Comparison of ENCODE assay signal across 29 cellular contexts in the genomic region with DNA sequence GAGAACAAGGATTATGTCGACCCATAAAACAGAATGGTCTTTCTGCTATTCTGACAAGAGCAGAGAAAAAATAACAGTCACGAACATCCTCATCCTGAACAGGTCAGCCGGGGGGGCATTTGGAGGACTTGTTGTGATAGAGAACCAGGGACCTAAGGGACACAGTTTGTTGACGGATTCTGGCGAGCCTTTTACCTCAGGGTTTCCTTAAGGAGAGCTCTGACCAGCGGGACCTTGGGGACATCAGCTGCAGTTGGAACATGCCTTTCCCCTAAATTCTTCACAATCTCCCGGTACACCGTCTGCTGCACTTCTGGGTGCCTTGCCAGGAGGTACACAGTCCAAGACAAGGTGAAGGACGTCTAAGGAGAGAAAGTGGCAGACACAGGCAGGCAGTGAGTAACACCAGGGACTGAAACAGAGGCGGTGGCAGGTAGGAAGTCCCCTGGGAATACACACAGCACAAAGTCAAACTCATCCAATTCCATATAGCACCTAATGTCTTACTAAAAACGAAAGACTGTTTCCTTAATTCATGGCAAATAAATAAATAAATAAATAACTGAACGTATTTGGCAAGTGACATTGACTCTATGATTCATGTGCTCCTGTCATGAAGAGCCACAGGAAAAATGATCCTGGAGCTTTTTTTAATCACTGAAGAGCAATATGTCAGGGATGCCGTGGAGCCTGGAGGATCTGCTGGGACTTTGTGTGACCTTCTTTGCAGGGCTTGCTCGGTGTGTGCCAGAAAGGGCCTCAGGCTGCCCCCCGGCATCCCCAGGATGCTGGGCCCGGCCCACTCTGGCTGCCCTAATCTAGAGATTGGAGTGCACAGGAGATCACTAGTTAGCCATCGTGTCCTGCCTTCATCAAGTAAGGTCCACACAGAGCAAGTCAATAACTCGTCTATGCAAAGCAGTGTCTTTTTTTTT. TPM values are rescaled to one million over a fixed set of nuclear protein-coding genes. Genes with fewer than 3 reads are reported as not detected.
"Had no signal": no experiment of that assay in that cellular context is flagged by ENCODE, and none has a peak within 500 bp of the region (broad histone marks: within the 10 kb centered on the region; RNA-seq: fewer than 3 reads in every experiment).

No MANE protein-coding gene starts in this region.

- H3K27ac ChIP-seq: cardiac muscle cell, heart left ventricle, lower lobe of right lung, thyroid gland, upper lobe of right lung, VCaP had no signal

- H3K9me3 ChIP-seq: lower lobe of right lung, SK-N-SH, thyroid gland, upper lobe of right lung had no signal

- DNase-seq: activated CD4-positive, alpha-beta memory T cell treated with anti-CD3 and anti-CD28 coated beads for 36 hours; activated CD4-positive, alpha-beta T cell treated with anti-CD3 and anti-CD28 coated beads for 48 hours; activated T-cell treated with anti-CD3 and anti-CD28 coated beads, Interleukin-2, amount 50 U/mL, for 4 hours; foreskin fibroblast; heart left ventricle; hypothalamus; immature natural killer cell; kidney; left colon; lower lobe of right lung; mesenchymal stem cell; SK-N-SH; stimulated activated CD4-positive, alpha-beta T cell treated with anti-CD3 and anti-CD28 coated beads, Interleukin-1b, Interleukin-23, amount 100 ng/mL, for 48 hours; stimulated activated CD4-positive, alpha-beta T cell treated with anti-CD3 and anti-CD28 coated beads, Interleukin-4, amount 100 ng/mL, for 4 hours; stimulated activated CD8-positive, alpha-beta memory T cell treated with anti-CD3 and anti-CD28 coated beads, Interleukin-4, amount 100 ng/mL, for 48 hours; stimulated activated naive CD8-positive, alpha-beta T cell treated with anti-CD3 and anti-CD28 coated beads, Interleukin-15, amount 100 ng/mL, for 72 hours; substantia nigra; SW 1271; T-helper 9 cell; thyroid gland; upper lobe of right lung had no signal

- H3K4me2 ChIP-seq: SK-N-SH had no signal

- H3K4me3 ChIP-seq: cardiac muscle cell, heart left ventricle, lower lobe of right lung, skin epidermis, thyroid gland, upper lobe of right lung had no signal

- H3K36me3 ChIP-seq: cardiac muscle cell, heart left ventricle, lower lobe of right lung, thyroid gland, upper lobe of right lung had no signal

- H3K9ac ChIP-seq: SK-N-SH had no signal

- H3K4me1 ChIP-seq: lower lobe of right lung, thyroid gland, upper lobe of right lung had no signal

- H3K27me3 ChIP-seq: cardiac muscle cell, thyroid gland, upper lobe of right lung had no signal

- ATAC-seq: activated naive CD4-positive, alpha-beta T cell treated with anti-CD3 and anti-CD28 coated beads, Interleukin-2, amount 50 U/mL, for 72 hours; activated T-cell treated with anti-CD3 and anti-CD28 coated beads, Interleukin-2, amount 50 U/mL, for 4 hours; heart left ventricle; left colon; lower lobe of right lung; stimulated activated memory B cell treated with anti-CD40 and anti-IgM and Interleukin-4, amounts not matched to agents 10 μg/mL and 1 μg/mL and 100 μg/mL, for 72 hours; stimulated activated naive CD8-positive, alpha-beta T cell treated with anti-CD3 and anti-CD28 coated beads, Interleukin-15, amount 100 ng/mL, for 72 hours; upper lobe of right lung had no signal

RNA-seq across cellular contexts. Expression of a gene that starts 24.7 kb away (rescaled TPM):
- total RNA-seq: activated CD4-positive, alpha-beta memory T cell treated with anti-CD3 and anti-CD28 coated beads for 36 hours; activated naive CD4-positive, alpha-beta T cell treated with anti-CD3 and anti-CD28 coated beads, Interleukin-2, amount 50 U/mL, for 72 hours; activated T-cell treated with anti-CD3 and anti-CD28 coated beads, Interleukin-2, amount 50 U/mL, for 4 hours; activated T-helper 2 cell treated with anti-CD3 and anti-CD28 coated beads, Interferon-gamma antibody, Interleukin-2, Interleukin-4, amounts not matched to agents 10 μg/mL and 5 μg/mL and 100 μg/mL, durations not matched to agents 14 hours and 24 hours and 36 hours; endothelial cell of umbilical vein; lower lobe of right lung; mononuclear cell; upper lobe of right lung had no signal
- polyA plus RNA-seq: endothelial cell of umbilical vein, immature natural killer cell, SK-N-SH had no signal
